Comparison of ENCODE assay signal across 18 cellular contexts in genomic region chr10:124601431-124602120, GRCh38.
A peak's percentile ranks its signal among the peaks of the same experiment; 100 is the strongest.
DNase-seq lines count a peak whose midpoint lies in the region; ATAC-seq, FAIRE-seq and TF ChIP-seq lines count a peak whose summit lies in the region.
"Had no signal": no experiment of that assay in that cellular context is flagged by ENCODE, and none has a peak within 500 bp of the region (broad histone marks: within the 10 kb centered on the region; RNA-seq: fewer than 3 reads in every experiment).

No MANE protein-coding gene starts in this region.

- no peaks in the 10 kb centered on the region for H3K9me3 ChIP-seq in GM12878 (replicated peaks; ENCODE audit: control insufficient read depth, insufficient read depth, low read length)
- H3K9me3 ChIP-seq: neutrophil, thoracic aorta had no signal

- ATAC-seq in Right ventricle myocardium inferior = no peak
- ATAC-seq in HG03097 (IDR thresholded peaks at IDR 0.05; ENCODE audit: low FRiP score, unreplicated experiment) = peak; percentile 63
- ATAC-seq in GM12878 = peak; percentile 70
- peak; percentile 93 for ATAC-seq in stimulated activated memory B cell treated with anti-CD40 and anti-IgM and Interleukin-4, amounts not matched to agents 10 μg/mL and 1 μg/mL and 100 μg/mL, for 72 hours
- ATAC-seq: activated T-helper 17 cell treated with anti-CD3 and anti-CD28 coated beads, Interleukin-2, amount 50 U/mL, for 72 hours had no signal

- peaks cover 6% of the 10 kb centered on the region for H3K9me3 Mint-ChIP-seq in stimulated activated memory B cell treated with anti-CD40 and anti-IgM and Interleukin-4, amounts not matched to agents 10 μg/mL and 1 μg/mL and 100 μg/mL, for 72 hours
- H3K9me3 Mint-ChIP-seq: activated CD4-positive, alpha-beta memory T cell treated with anti-CD3 and anti-CD28 coated beads for 36 hours; activated T-helper 17 cell treated with anti-CD3 and anti-CD28 coated beads, Interleukin-2, amount 50 U/mL, for 72 hours had no signal

- peaks cover 7% of the 10 kb centered on the region for H3K4me1 ChIP-seq in GM12878 (ENCODE audit: control insufficient read depth, insufficient read depth, low read length)

- BruUV-seq in GM12878 (replicated peaks; lab: Mats Ljungman, UMichigan) = no TSS peak

- H3K9ac ChIP-seq in GM12878 (ENCODE audit: control insufficient read depth, insufficient read depth, low read length) = no peak overlapping the region

- peak overlapping the region; percentile 97 for H3K27ac Mint-ChIP-seq in stimulated activated memory B cell treated with anti-CD40 and anti-IgM and Interleukin-4, amounts not matched to agents 10 μg/mL and 1 μg/mL and 100 μg/mL, for 72 hours
- H3K27ac Mint-ChIP-seq: activated CD4-positive, alpha-beta memory T cell treated with anti-CD3 and anti-CD28 coated beads for 36 hours; activated T-helper 17 cell treated with anti-CD3 and anti-CD28 coated beads, Interleukin-2, amount 50 U/mL, for 72 hours had no signal

- DNase-seq in Right ventricle myocardium inferior (ENCODE audit: missing footprints) = peak; percentile 59
- DNase-seq in cardiac septum (ENCODE audit: low spot score) = no peak
- peak; percentile 34 for DNase-seq in GM12878 (ENCODE audit: low read depth, low spot score)
- no peak for DNase-seq in NCI-H82 (lab: John Stamatoyannopoulos, UW)
- DNase-seq in RKO (ENCODE audit: low spot score) = no peak
- no peak for DNase-seq in NCI-H1048 (lab: John Stamatoyannopoulos, UW)
- DNase-seq: 8988T; activated CD4-positive, alpha-beta memory T cell treated with anti-CD3 and anti-CD28 coated beads for 36 hours; NCI-H1417; NCI-H446 treated with DMSO at 0.1 percent for 48 hours; small intestine had no signal

- no peak overlapping the region for H3K27ac ChIP-seq in GM12878 (ENCODE audit: control insufficient read depth, insufficient read depth)
- H3K27ac ChIP-seq: neutrophil, RWPE1, thoracic aorta had no signal

- no peak for TF ChIP-seq POLR2A in GM12878 (IDR thresholded peaks at IDR 0.05; ENCODE audit: low read depth, low read length)

- H3K4me2 ChIP-seq in GM12878 (ENCODE audit: control insufficient read depth, insufficient read depth) = peak overlapping the region; percentile 28; the same call in 1 of the 2 replicates

- no peak for TF ChIP-seq CTCF in GM12878 (IDR thresholded peaks at IDR 0.05 in 2 of 3, conservative IDR thresholded peaks at IDR 0.05 in 1 of 3; ENCODE audit: control insufficient read depth in 2 of 3, extremely low read depth in 1 of 3, insufficient read depth in 1 of 3, low read depth in 3 of 3, low read length in 3 of 3)

- H4K20me1 ChIP-seq in GM12878 (ENCODE audit: control insufficient read depth, insufficient read depth) = no peaks in the 10 kb centered on the region

- CTCF ChIA-PET in GM12878 (lab: Yijun Ruan, JAX) = no interaction called here

- no peak for TF ChIP-seq RAD21 in GM12878 (IDR thresholded peaks at IDR 0.05; ENCODE audit: insufficient read depth, low read depth, low read length)

- peak overlapping the region; percentile 67 for H3K4me3 Mint-ChIP-seq in stimulated activated memory B cell treated with anti-CD40 and anti-IgM and Interleukin-4, amounts not matched to agents 10 μg/mL and 1 μg/mL and 100 μg/mL, for 72 hours
- H3K4me3 Mint-ChIP-seq: activated CD4-positive, alpha-beta memory T cell treated with anti-CD3 and anti-CD28 coated beads for 36 hours; activated T-helper 17 cell treated with anti-CD3 and anti-CD28 coated beads, Interleukin-2, amount 50 U/mL, for 72 hours had no signal

- H3K36me3 Mint-ChIP-seq in stimulated activated memory B cell treated with anti-CD40 and anti-IgM and Interleukin-4, amounts not matched to agents 10 μg/mL and 1 μg/mL and 100 μg/mL, for 72 hours = peaks cover 10% of the 10 kb centered on the region
- H3K36me3 Mint-ChIP-seq: activated CD4-positive, alpha-beta memory T cell treated with anti-CD3 and anti-CD28 coated beads for 36 hours had no signal

- intact Hi-C loops in Right ventricle myocardium inferior (cut with DNase I) (no loop called here), cardiac septum (cut with DNase I) (no loop called here), GM12878 (cut with micrococcal nuclease; ENCODE audit: unreplicated experiment) (no loop called here)

- no peaks in the 10 kb centered on the region for H3K36me3 ChIP-seq in GM12878 (ENCODE audit: control insufficient read depth in 2 of 2, insufficient read depth in 2 of 2, low read length in 1 of 2)
- H3K36me3 ChIP-seq: neutrophil, thoracic aorta had no signal

- SMC1A ChIA-PET in GM12878 (lab: Charles Lee; ENCODE audit: uncharacterized antibody, unreplicated experiment) = interaction anchor here (0.7 kb wide), 1 partner anchor 121 kb away, joined by 3 read pairs; no protein-coding TSS in a partner anchor

- 7% methylated on average over 28 of the region's 29 CpGs for WGBS in GM12878 (ENCODE audit: insufficient coverage, insufficient replicate concordance, low lambda C conversion rate, missing lambda C conversion rate)

- RAD21 ChIA-PET in GM12878 (lab: Charles Lee; ENCODE audit: unreplicated experiment) = no interaction called here

- H3K4me3 ChIP-seq in GM12878 = no peak overlapping the region
- H3K4me3 ChIP-seq: thoracic aorta had no signal

- no peaks in the 10 kb centered on the region for H3K27me3 ChIP-seq in GM12878 (replicated peaks in 1 of 2; ENCODE audit: control insufficient read depth in 2 of 2, insufficient read depth in 2 of 2, low read length in 1 of 2)
- H3K27me3 ChIP-seq: neutrophil had no signal

- no peaks in the 10 kb centered on the region for H3K79me2 ChIP-seq in GM12878 (ENCODE audit: control insufficient read depth, insufficient read depth, low read length)

- peak; percentile 7 for FAIRE-seq in GM12878 (lab: Jason Lieb, UNC)
- FAIRE-seq: D721Med, small intestine had no signal

- H2AFZ ChIP-seq in GM12878 (ENCODE audit: control insufficient read depth, low read depth, low read length) = no peak overlapping the region

- POLR2A ChIA-PET in GM12878 (lab: Charles Lee) = no interaction called here

- in situ Hi-C loops in GM12878 (cut with MboI) = no loop called here

- no peak for TF ChIP-seq EP300 in GM12878 (IDR thresholded peaks at IDR 0.05; ENCODE audit: borderline replicate concordance in 1 of 2, control insufficient read depth in 1 of 2, low read depth in 2 of 2, low read length in 2 of 2)

- no peaks in the 10 kb centered on the region for H3K27me3 Mint-ChIP-seq in stimulated activated memory B cell treated with anti-CD40 and anti-IgM and Interleukin-4, amounts not matched to agents 10 μg/mL and 1 μg/mL and 100 μg/mL, for 72 hours
- H3K27me3 Mint-ChIP-seq: activated CD4-positive, alpha-beta memory T cell treated with anti-CD3 and anti-CD28 coated beads for 36 hours; activated T-helper 17 cell treated with anti-CD3 and anti-CD28 coated beads, Interleukin-2, amount 50 U/mL, for 72 hours had no signal

- peaks cover 82% of the 10 kb centered on the region for H3K4me1 Mint-ChIP-seq in stimulated activated memory B cell treated with anti-CD40 and anti-IgM and Interleukin-4, amounts not matched to agents 10 μg/mL and 1 μg/mL and 100 μg/mL, for 72 hours

TF ChIP-seq in GM12878, 131 proteins besides CTCF, POLR2A, EP300 and RAD21:
- TF ChIP-seq ZZZ3 (IDR thresholded peaks at IDR 0.05; ENCODE audit: control insufficient read depth, insufficient read length, low read depth) (no peak), MYC (IDR thresholded peaks at IDR 0.05; ENCODE audit: insufficient read depth, insufficient read length, insufficient replicate concordance, low read length, severe bottlenecking) (no peak), ZNF384 (IDR thresholded peaks at IDR 0.05; ENCODE audit: borderline replicate concordance, low read depth, low read length) (no peak), BHLHE40 (IDR thresholded peaks at IDR 0.05; ENCODE audit: borderline replicate concordance in 1 of 2, low read depth in 2 of 2, low read length in 1 of 2) (peak in 1 of 2 experiments; percentile 35; a peak in 2 of 4 replicates), YBX1 (IDR thresholded peaks at IDR 0.05) (no peak), YY1 (IDR thresholded peaks at IDR 0.05; ENCODE audit: low read depth, low read length) (no peak), ZSCAN29 (IDR thresholded peaks at IDR 0.05) (no peak), TCF3 (IDR thresholded peaks at IDR 0.05; ENCODE audit: borderline replicate concordance, insufficient read depth, low read depth, low read length) (0 out of 2 replicates have a peak, but pooled peaks have one; percentile 48), RELA (IDR thresholded peaks at IDR 0.05; ENCODE audit: borderline replicate concordance, partially characterized antibody) (no peak), RUNX3 (IDR thresholded peaks at IDR 0.05; ENCODE audit: low read length) (no peak), STAT1 (conservative IDR thresholded peaks at IDR 0.05) (no peak)

Comparison
In these comparisons a context has a peak if more than half of its experiments do, and no peak if none do; other contexts are left out.
1. DNase-seq: peak in Right ventricle myocardium inferior (single experiment) and GM12878 (single experiment); none in cardiac septum (single experiment), NCI-H82 (single experiment), RKO (single experiment) and NCI-H1048 (single experiment).